9 cellular contexts compared by ENCODE assay signal in genomic region chr3:52281980-52282801, GRCh38. TPM values are rescaled to one million over a fixed set of nuclear protein-coding genes. Genes with fewer than 3 reads are reported as not detected.
DNase-seq lines count a peak whose midpoint lies in the region; ATAC-seq and TF ChIP-seq lines count a peak whose summit lies in the region.
"Had no signal": no experiment of that assay in that cellular context is flagged by ENCODE, and none has a peak within 500 bp of the region (broad histone marks: within the 10 kb centered on the region; RNA-seq: fewer than 3 reads in every experiment).

No MANE protein-coding gene starts in this region.

- H3K36me3 Mint-ChIP-seq in progenitor cell of endocrine pancreas (ENCODE audit: insufficient read depth) (peaks cover 4% of the 10 kb centered on the region), MCF 10A (ENCODE audit: insufficient read depth, unreplicated experiment) (peaks cover 18% of the 10 kb centered on the region)

- no peaks in the 10 kb centered on the region for H3K36me3 ChIP-seq in SK-N-MC (ENCODE audit: insufficient read depth, low read length)

- H3K27ac ChIP-seq in SK-N-MC = peak overlapping the region; percentile 54

- no peak for ATAC-seq in GM18909 (IDR thresholded peaks at IDR 0.05; ENCODE audit: poor library complexity, unreplicated experiment)
- no peak for ATAC-seq in HG03196 (IDR thresholded peaks at IDR 0.05; ENCODE audit: unreplicated experiment)

- no peak overlapping the region for H3K9ac ChIP-seq in SK-N-MC (ENCODE audit: insufficient read length)

- intact Hi-C loops in MCF 10A (cut with micrococcal nuclease) = no loop called here

- CTCF ChIA-PET in MCF 10A (lab: Yijun Ruan, JAX) = interaction anchor here (3.6 kb wide), 1 partner anchor 62 kb away, joined by 15 read pairs; no protein-coding TSS in a partner anchor

- H3K4me3 Mint-ChIP-seq in progenitor cell of endocrine pancreas (ENCODE audit: low read depth) (no peak overlapping the region), MCF 10A (ENCODE audit: unreplicated experiment) (no peak overlapping the region)

- in situ Hi-C loops in G401 (cut with HindIII; ENCODE audit: low sequenced_read_pairs) = no loop called here

- H3K27ac Mint-ChIP-seq in progenitor cell of endocrine pancreas (peak overlapping the region; percentile 90), MCF 10A (ENCODE audit: low read depth, unreplicated experiment) (no peak overlapping the region)

- no peak overlapping the region for H3K4me3 ChIP-seq in SK-N-MC

- no TSS peak for BruUV-seq in MCF 10A (replicated peaks; lab: Mats Ljungman, UMichigan)

- H3K9me3 ChIP-seq in SK-N-MC (ENCODE audit: low read depth, low read length) = no peaks in the 10 kb centered on the region

- POLR2A ChIA-PET in MCF 10A (lab: Yijun Ruan, JAX) = interaction anchor here (1.2 to 1.5 kb wide), 2 partner anchors 12 to 45 kb away, joined by 3 to 4 read pairs; no protein-coding TSS in a partner anchor

- DNase-seq in G401 (ENCODE audit: low spot score) (peak; percentile 53), SK-N-MC (ENCODE audit: low read depth, low spot score) (no peak), astrocyte of the hippocampus (ENCODE audit: low read depth, low spot score) (peak; percentile 36), progenitor cell of endocrine pancreas (ENCODE audit: low spot score, unreplicated experiment) (no peak), AG08395 (ENCODE audit: low spot score) (no peak), MCF 10A (ENCODE audit: unreplicated experiment) (no peak)
- DNase-seq: NCI-H1417 had no signal

- TF ChIP-seq CTCF in progenitor cell of endocrine pancreas (IDR thresholded peaks at IDR 0.05; ENCODE audit: unreplicated experiment) = no peak
- TF ChIP-seq CTCF in MCF 10A (IDR thresholded peaks at IDR 0.05; ENCODE audit: unreplicated experiment) = no peak

- H3K27me3 Mint-ChIP-seq in progenitor cell of endocrine pancreas (no peaks in the 10 kb centered on the region), MCF 10A (ENCODE audit: insufficient read depth, unreplicated experiment) (no peaks in the 10 kb centered on the region)

- H3K4me1 Mint-ChIP-seq in progenitor cell of endocrine pancreas (ENCODE audit: low read depth) (peaks cover 42% of the 10 kb centered on the region), MCF 10A (ENCODE audit: insufficient read depth, unreplicated experiment) (peaks cover 18% of the 10 kb centered on the region)

- H3K9me3 Mint-ChIP-seq in progenitor cell of endocrine pancreas (ENCODE audit: low read depth) = no peaks in the 10 kb centered on the region
- H3K9me3 Mint-ChIP-seq in MCF 10A (ENCODE audit: unreplicated experiment) = no peaks in the 10 kb centered on the region

RNA-seq across cellular contexts. Expression of gene WDR82, which starts 3.7 kb away (rescaled TPM):
- 89.2 and 115 TPM in 2 replicates for total RNA-seq in G401 (2014; rRNA removed; shearing (Covaris generic))
- 89.3 and 93.1 TPM in 2 replicates for total RNA-seq in progenitor cell of endocrine pancreas
- total RNA-seq in MCF 10A (2022) = 60.7 and 62.5 TPM in 2 replicates

RNA-seq across cellular contexts. Expression of gene GLYCTK, which starts 5.4 kb away (rescaled TPM):
- total RNA-seq in G401 (2014; rRNA removed; shearing (Covaris generic)) = 14.8 and 24.5 TPM in 2 replicates
- total RNA-seq in progenitor cell of endocrine pancreas = 52.5 and 53.6 TPM in 2 replicates
- total RNA-seq in MCF 10A (2022) = 17.6 and 20.5 TPM in 2 replicates

RNA-seq across cellular contexts. Expression of gene DNAH1, which starts 33.9 kb away (rescaled TPM):
- total RNA-seq in G401 (2014; rRNA removed; shearing (Covaris generic)) = 1.2 and 2.5 TPM in 2 replicates
- total RNA-seq in progenitor cell of endocrine pancreas = 11.6 and 14.0 TPM in 2 replicates
- total RNA-seq in MCF 10A (2022) = 3.0 and 7.6 TPM in 2 replicates

RNA-seq across cellular contexts. Expression of gene PPM1M, which starts 36.6 kb away (rescaled TPM):
- total RNA-seq in G401 (2014; rRNA removed; shearing (Covaris generic)) = 0.43 and 1.4 TPM in 2 replicates
- total RNA-seq in progenitor cell of endocrine pancreas (6.1 and 6.7 TPM in 2 replicates), MCF 10A (2022) (10.4 and 14.0 TPM in 2 replicates)

RNA-seq across cellular contexts. Expression of gene TWF2, which starts 43.2 kb away (rescaled TPM):
- total RNA-seq in G401 (2014; rRNA removed; shearing (Covaris generic)) = 237 and 258 TPM in 2 replicates
- 27.6 and 31.5 TPM in 2 replicates for total RNA-seq in progenitor cell of endocrine pancreas
- total RNA-seq in MCF 10A (2022) = 30.5 and 47.0 TPM in 2 replicates

Comparison
In these comparisons a context has a peak if more than half of its experiments do, and no peak if none do; other contexts are left out.
1. DNase-seq: peak in G401 (single experiment) and astrocyte of the hippocampus (single experiment); none in SK-N-MC (single experiment), progenitor cell of endocrine pancreas (single experiment), AG08395 (single experiment) and MCF 10A (single experiment).